Comparison of ENCODE assay signal across 11 cellular contexts in genomic region chr20:21209668-21210067, GRCh38.
"Had no signal": no experiment of that assay in that cellular context is flagged by ENCODE, and none has a peak within 500 bp of the region (broad histone marks: within the 10 kb centered on the region; RNA-seq: fewer than 3 reads in every experiment).

No MANE protein-coding gene starts in this region.

- DNase-seq: GM23248, GOT3, H7, H9, HCEC 1CT, HFFc6 had no signal

- H3K36me3 ChIP-seq: HAP-1 had no signal

- H2AFZ ChIP-seq: GM23248, GM23338 had no signal

- H3K4me3 ChIP-seq: GM23248, GM23338, HAP-1 had no signal

- ATAC-seq: GM23338, HCT116 had no signal

- H3K4me2 ChIP-seq: GM23338 had no signal

- FAIRE-seq: H1, H54 had no signal

- H3K9me3 ChIP-seq: HAP-1 had no signal

- H3K9ac ChIP-seq: GM23248 had no signal

- H3K27ac ChIP-seq: GM23248 had no signal
